9 cellular contexts compared by ENCODE assay signal in the genomic region with DNA sequence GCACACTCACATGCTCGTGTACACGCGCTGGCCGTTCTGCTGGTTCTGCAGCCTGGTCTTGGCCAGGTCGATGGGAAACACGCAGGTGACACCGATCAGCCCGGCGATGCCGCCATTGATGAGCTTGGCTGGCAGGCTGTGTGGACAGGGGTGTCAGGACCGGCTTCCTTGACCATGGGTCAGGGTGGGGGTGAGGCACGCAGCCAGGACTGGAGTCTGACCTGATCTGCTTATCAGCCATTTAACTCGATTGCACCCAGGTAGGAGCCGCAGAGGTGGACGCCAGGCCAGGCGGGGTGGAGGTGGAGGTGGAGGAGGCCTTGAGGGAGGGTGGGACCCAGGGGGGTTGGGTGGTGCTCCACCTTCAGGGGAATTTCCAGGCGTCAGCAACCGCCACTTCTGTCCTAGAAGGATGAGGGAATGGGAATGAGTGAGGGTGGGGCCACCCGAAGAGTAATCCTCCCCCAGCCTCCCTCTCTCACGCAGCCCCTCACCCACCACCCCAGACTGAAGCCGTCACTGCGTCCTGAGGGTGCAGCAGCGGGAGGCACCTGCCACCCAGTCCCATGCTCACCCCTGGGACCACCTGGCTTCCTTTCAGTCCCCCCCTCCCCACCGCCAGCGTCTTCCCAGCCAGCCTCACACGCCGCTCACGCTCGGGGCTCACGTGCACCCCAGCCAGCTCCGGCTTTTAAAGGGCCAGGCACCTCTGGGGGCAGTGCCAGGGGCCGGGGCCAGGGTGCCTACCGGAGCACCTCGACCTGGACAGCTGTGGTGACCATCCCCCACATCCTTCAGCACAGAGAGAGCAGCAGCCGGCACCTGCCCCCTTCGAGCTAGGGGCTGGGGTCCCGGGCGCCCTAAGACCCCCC. TPM values are rescaled to one million over a fixed set of nuclear protein-coding genes. Genes with fewer than 3 reads are reported as not detected.
DNase-seq lines count a peak whose midpoint lies in the region; ATAC-seq and TF ChIP-seq lines count a peak whose summit lies in the region.
"Had no signal": no experiment of that assay in that cellular context is flagged by ENCODE, and none has a peak within 500 bp of the region (broad histone marks: within the 10 kb centered on the region; RNA-seq: fewer than 3 reads in every experiment).

No MANE protein-coding gene starts in this region.

- peaks cover 5 to 34% (median 28%) of the 10 kb centered on the region in 4 donors for H3K4me1 ChIP-seq in Peyer's patch
- H3K4me1 ChIP-seq in esophagus (ENCODE audit: control insufficient read depth in 2 of 2, insufficient read depth in 2 of 2, low read length in 1 of 2), result peaks cover 6 to 26% of the 10 kb centered on the region in 2 donors

- H3K27ac ChIP-seq in Peyer's patch (peak overlapping the region; percentile 87 to 98 (median 92)), esophagus (ENCODE audit: low read depth in 2 of 2, low read length in 1 of 2) (no peak overlapping the region)

- TF ChIP-seq POLR2A in Peyer's patch (IDR thresholded peaks at IDR 0.05), result no peak

- H3K4me3 Mint-ChIP-seq in stimulated activated memory B cell treated with anti-CD40 and anti-IgM and Interleukin-4, amounts not matched to agents 10 μg/mL and 1 μg/mL and 100 μg/mL, for 72 hours, result peak overlapping the region; percentile 88
- H3K4me3 Mint-ChIP-seq in progenitor cell of endocrine pancreas (ENCODE audit: low read depth), result no peak overlapping the region
- H3K4me3 Mint-ChIP-seq in mesothelial cell of epicardium, result no peak overlapping the region

- H3K4me1 Mint-ChIP-seq in stimulated activated memory B cell treated with anti-CD40 and anti-IgM and Interleukin-4, amounts not matched to agents 10 μg/mL and 1 μg/mL and 100 μg/mL, for 72 hours, result peaks cover 17% of the 10 kb centered on the region
- H3K4me1 Mint-ChIP-seq in progenitor cell of endocrine pancreas (ENCODE audit: low read depth) (peaks cover 7% of the 10 kb centered on the region), mesothelial cell of epicardium (peaks cover 11% of the 10 kb centered on the region)

- H3K36me3 Mint-ChIP-seq in stimulated activated memory B cell treated with anti-CD40 and anti-IgM and Interleukin-4, amounts not matched to agents 10 μg/mL and 1 μg/mL and 100 μg/mL, for 72 hours, result peaks cover 32% of the 10 kb centered on the region
- H3K36me3 Mint-ChIP-seq in progenitor cell of endocrine pancreas (ENCODE audit: insufficient read depth) (no peaks in the 10 kb centered on the region), mesothelial cell of epicardium (peaks cover 3% of the 10 kb centered on the region)

- DNase-seq in DMS 273 (lab: John Stamatoyannopoulos, UW; ENCODE audit: unreplicated experiment) (peak; percentile 81), DMS 273 treated with DMSO at 0.1 percent for 48 hours (lab: John Stamatoyannopoulos, UW) (no peak), Peyer's patch (peak in 1 of 3 donors; percentile 65), posterior vena cava (ENCODE audit: low spot score) (no peak), progenitor cell of endocrine pancreas (ENCODE audit: low spot score, unreplicated experiment) (no peak), mesothelial cell of epicardium (ENCODE audit: low spot score in 2 of 2, unreplicated experiment in 2 of 2) (no peak)

- TF ChIP-seq CTCF in Peyer's patch (IDR thresholded peaks at IDR 0.05), result no peak
- no peak for TF ChIP-seq CTCF in progenitor cell of endocrine pancreas (IDR thresholded peaks at IDR 0.05; ENCODE audit: unreplicated experiment)
- TF ChIP-seq CTCF in mesothelial cell of epicardium (IDR thresholded peaks at IDR 0.05; ENCODE audit: unreplicated experiment), result no peak

- H3K4me3 ChIP-seq in Peyer's patch (peak overlapping the region; percentile 71 to 88 (median 78)), esophagus (ENCODE audit: low read depth in 1 of 2, low read length in 2 of 2) (peak overlapping the region; percentile 22 to 51)

- intact Hi-C loops in posterior vena cava (cut with DNase I), result loop anchor here in 1 of 2 donors (10.0 kb wide), 1 partner anchor 130 kb away; no protein-coding TSS in a partner anchor

- WGBS in esophagus, 2 donors, result 46 to 51% methylated on average over 27 to 38 of the region's 38 CpGs

- ATAC-seq in stimulated activated memory B cell treated with anti-CD40 and anti-IgM and Interleukin-4, amounts not matched to agents 10 μg/mL and 1 μg/mL and 100 μg/mL, for 72 hours, result no peak

- no peak overlapping the region for H3K27ac Mint-ChIP-seq in stimulated activated memory B cell treated with anti-CD40 and anti-IgM and Interleukin-4, amounts not matched to agents 10 μg/mL and 1 μg/mL and 100 μg/mL, for 72 hours
- H3K27ac Mint-ChIP-seq in progenitor cell of endocrine pancreas (no peak overlapping the region), mesothelial cell of epicardium (no peak overlapping the region)

- H3K27me3 ChIP-seq in Peyer's patch (no peaks in the 10 kb centered on the region), esophagus (ENCODE audit: control insufficient read depth in 1 of 2, insufficient read depth in 2 of 2, low read length in 2 of 2) (no peaks in the 10 kb centered on the region)

- H3K27me3 Mint-ChIP-seq in stimulated activated memory B cell treated with anti-CD40 and anti-IgM and Interleukin-4, amounts not matched to agents 10 μg/mL and 1 μg/mL and 100 μg/mL, for 72 hours, result peaks cover 10% of the 10 kb centered on the region
- H3K27me3 Mint-ChIP-seq in progenitor cell of endocrine pancreas (no peaks in the 10 kb centered on the region), mesothelial cell of epicardium (ENCODE audit: low read depth) (no peaks in the 10 kb centered on the region)

- H3K36me3 ChIP-seq in Peyer's patch (peaks cover 0 to 33% (median 0%) of the 10 kb centered on the region in 3 donors), esophagus (ENCODE audit: control insufficient read depth in 2 of 2, insufficient read depth in 2 of 2, low read length in 1 of 2) (peaks cover 0 to 22% of the 10 kb centered on the region in 2 donors)

- H3K9me3 ChIP-seq in Peyer's patch, result no peaks in the 10 kb centered on the region
- H3K9me3 ChIP-seq in esophagus (ENCODE audit: control insufficient read depth in 2 of 2, insufficient read depth in 1 of 2, low read depth in 1 of 2, low read length in 1 of 2), result no peaks in the 10 kb centered on the region

- H3K9me3 Mint-ChIP-seq in stimulated activated memory B cell treated with anti-CD40 and anti-IgM and Interleukin-4, amounts not matched to agents 10 μg/mL and 1 μg/mL and 100 μg/mL, for 72 hours, result no peaks in the 10 kb centered on the region
- no peaks in the 10 kb centered on the region for H3K9me3 Mint-ChIP-seq in progenitor cell of endocrine pancreas (ENCODE audit: low read depth)
- H3K9me3 Mint-ChIP-seq in mesothelial cell of epicardium, result no peaks in the 10 kb centered on the region

RNA-seq across cellular contexts. Expression of a gene that starts 3.1 kb away (rescaled TPM):
- total RNA-seq in Peyer's patch (10 to 100 TPM; 14.2 to 22.0 (median 16.6) TPM), posterior vena cava (10 to 100 TPM; 10.6 to 11.2 TPM), progenitor cell of endocrine pancreas (40.5 and 48.9 TPM in 2 replicates), mesothelial cell of epicardium (34.3 to 37.2 TPM (median 35.7 TPM) in 3 replicates)
- 10 to 100 TPM; 10.2 TPM for polyA plus RNA-seq in esophagus

RNA-seq across cellular contexts. Expression of a gene that starts 5.1 kb away (rescaled TPM):
- total RNA-seq in Peyer's patch (not detected), posterior vena cava (not detected), progenitor cell of endocrine pancreas (not detected in 2 replicates), mesothelial cell of epicardium (not detected in 3 replicates)
- polyA plus RNA-seq in esophagus, result under 1 TPM; 0.10 to 0.12 TPM
- total RNA-seq: mononuclear cell had no signal

RNA-seq across cellular contexts. Expression of a gene that starts 10.0 kb away (rescaled TPM):
- total RNA-seq in Peyer's patch (10 to 100 TPM; 29.1 to 83.3 (median 70.2) TPM), posterior vena cava (1 to 10 TPM; 6.0 to 6.5 TPM), progenitor cell of endocrine pancreas (33.3 and 35.0 TPM in 2 replicates), mesothelial cell of epicardium (40.1 to 43.7 TPM (median 43.1 TPM) in 3 replicates)
- 10 to 100 TPM; 11.3 to 27.8 TPM for polyA plus RNA-seq in esophagus

RNA-seq across cellular contexts. Expression of a gene that starts 14.8 kb away (rescaled TPM):
- total RNA-seq in Peyer's patch (1,000 to 10,000 TPM in 1 of 4 donors, 100 to 1,000 TPM in 3; 261 to 1,717 (median 510) TPM), posterior vena cava (1,000 to 10,000 TPM; 1,286 to 1,386 TPM), progenitor cell of endocrine pancreas (1,463 and 1,530 TPM in 2 replicates), mesothelial cell of epicardium (1,651 to 1,738 TPM (median 1,657 TPM) in 3 replicates)
- polyA plus RNA-seq in esophagus, result 1,000 to 10,000 TPM; 1,061 to 1,474 TPM

RNA-seq across cellular contexts. Expression of a gene that starts 17.7 kb away (rescaled TPM):
- total RNA-seq in Peyer's patch (10 to 100 TPM; 47.6 to 81.7 (median 52.9) TPM), posterior vena cava (10 to 100 TPM; 33.0 to 38.8 TPM), progenitor cell of endocrine pancreas (74.1 and 75.4 TPM in 2 replicates), mesothelial cell of epicardium (81.1 to 91.2 TPM (median 83.9 TPM) in 3 replicates)
- polyA plus RNA-seq in esophagus, result 10 to 100 TPM; 23.1 to 49.2 TPM

Comparison
In these comparisons a context has a peak if more than half of its experiments do, and no peak if none do; other contexts are left out.
1. H3K27ac ChIP-seq: peak in Peyer's patch (4 of 4); none in esophagus (0 of 2).